ENCODE assay signal across 14 cellular contexts in the genomic region with DNA sequence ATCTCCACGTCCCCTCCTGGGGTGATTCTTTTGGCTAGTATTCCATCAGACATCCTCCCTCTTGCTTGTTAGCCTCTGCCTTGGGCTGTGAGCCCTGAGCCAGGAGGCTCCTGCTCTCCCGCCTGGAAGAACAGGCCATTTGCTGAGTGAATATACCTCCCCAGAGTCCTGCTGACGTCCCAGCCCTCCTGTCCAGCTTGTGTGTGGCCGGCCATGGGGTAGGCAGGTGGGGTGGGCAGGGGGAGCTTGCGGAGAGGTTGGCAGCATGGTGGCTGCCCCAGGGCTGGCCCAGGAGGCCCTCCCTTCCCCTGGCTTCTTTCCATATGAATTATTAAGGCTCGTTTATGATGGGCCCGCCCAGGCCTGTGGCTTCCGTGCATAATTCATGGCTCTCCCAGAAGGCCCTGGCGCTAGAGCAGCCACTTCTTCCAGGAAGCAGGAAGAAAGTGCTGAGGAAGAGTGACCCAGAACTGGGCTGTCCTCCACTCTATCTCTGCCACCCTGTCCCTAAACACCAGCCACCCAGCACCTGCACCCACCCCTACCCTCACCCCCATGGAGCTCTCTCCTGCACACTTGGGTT. TPM values are rescaled to one million over a fixed set of nuclear protein-coding genes. Genes with fewer than 3 reads are reported as not detected.
"Had no signal": no experiment of that assay in that cellular context is flagged by ENCODE, and none has a peak within 500 bp of the region (broad histone marks: within the 10 kb centered on the region; RNA-seq: fewer than 3 reads in every experiment).

No MANE protein-coding gene starts in this region.

- H3K4me3 Mint-ChIP-seq: activated naive CD8-positive, alpha-beta T cell treated with anti-CD3 and anti-CD28 coated beads, Interleukin-2, amount 10 ng/mL, durations not matched to agents 7 days and 5 days had no signal

- DNase-seq: activated CD4-positive, alpha-beta T cell treated with anti-CD3 and anti-CD28 coated beads for 1 hour; activated CD4-positive, alpha-beta T cell treated with anti-CD3 and anti-CD28 coated beads, Interleukin-2, amount 50 U/mL, for 48 hours; activated gamma-delta T cell treated with Interleukin-2 at 50 U/mL for 16 hours; activated naive CD8-positive, alpha-beta T cell treated with anti-CD3 and anti-CD28 coated beads, Interleukin-2, amount 10 ng/mL, durations not matched to agents 7 days and 5 days; activated T-cell treated with anti-CD3 and anti-CD28 coated beads, Interleukin-2, amount 50 U/mL, for 48 hours; aorta; heart right ventricle; islet precursor cell; left ventricle myocardium inferior; mesenchymal stem cell; right cardiac atrium; stimulated activated CD4-positive, alpha-beta T cell treated with anti-CD3 and anti-CD28 coated beads, Interleukin-1b, Interleukin-23, amount 100 ng/mL, for 48 hours; stimulated activated naive CD8-positive, alpha-beta T cell treated with anti-CD3 and anti-CD28 coated beads, Interleukin-15, Interleukin-2, amounts not matched to agents 100 U/mL and 50 U/mL, for 24 hours had no signal

- H3K9me3 Mint-ChIP-seq: activated naive CD8-positive, alpha-beta T cell treated with anti-CD3 and anti-CD28 coated beads, Interleukin-2, amount 10 ng/mL, durations not matched to agents 7 days and 5 days had no signal

- H3K36me3 Mint-ChIP-seq: activated naive CD8-positive, alpha-beta T cell treated with anti-CD3 and anti-CD28 coated beads, Interleukin-2, amount 10 ng/mL, durations not matched to agents 7 days and 5 days had no signal

- H3K27ac Mint-ChIP-seq: activated naive CD8-positive, alpha-beta T cell treated with anti-CD3 and anti-CD28 coated beads, Interleukin-2, amount 10 ng/mL, durations not matched to agents 7 days and 5 days had no signal

- ATAC-seq: heart right ventricle; right cardiac atrium; stimulated activated naive CD8-positive, alpha-beta T cell treated with anti-CD3 and anti-CD28 coated beads, Interleukin-15, Interleukin-2, amounts not matched to agents 100 U/mL and 50 U/mL, for 24 hours had no signal

- H3K27me3 Mint-ChIP-seq: activated naive CD8-positive, alpha-beta T cell treated with anti-CD3 and anti-CD28 coated beads, Interleukin-2, amount 10 ng/mL, durations not matched to agents 7 days and 5 days had no signal

RNA-seq across cellular contexts. Expression of a gene that starts 18.7 kb away (rescaled TPM):
- total RNA-seq: bronchial epithelial cell had no signal
